Comparison of ENCODE assay signal across 30 cellular contexts in genomic region chr9:129195606-129196005, GRCh38.
"Had no signal": no experiment of that assay in that cellular context is flagged by ENCODE, and none has a peak within 500 bp of the region (broad histone marks: within the 10 kb centered on the region; RNA-seq: fewer than 3 reads in every experiment).

No MANE protein-coding gene starts in this region.

- H3K27ac ChIP-seq: neural progenitor cell, pancreas, psoas muscle, skin epidermis, spleen, suprapubic skin, testis, tibial artery, transverse colon, upper lobe of right lung, uterus had no signal

- H3K9me3 ChIP-seq: pancreas, psoas muscle, suprapubic skin, testis, transverse colon, upper lobe of right lung, uterus had no signal

- FAIRE-seq: pancreas had no signal

- H3K4me1 ChIP-seq: pancreas, psoas muscle, transverse colon, upper lobe of right lung had no signal

- H3K9me3 Mint-ChIP-seq: natural killer cell; stimulated activated memory B cell treated with anti-CD40 and anti-IgM and Interleukin-4, amounts not matched to agents 10 μg/mL and 1 μg/mL and 100 μg/mL, for 72 hours; type B pancreatic cell had no signal

- H3K36me3 Mint-ChIP-seq: stimulated activated memory B cell treated with anti-CD40 and anti-IgM and Interleukin-4, amounts not matched to agents 10 μg/mL and 1 μg/mL and 100 μg/mL, for 72 hours; type B pancreatic cell had no signal

- H3K9ac ChIP-seq: neural progenitor cell had no signal

- H3K27ac Mint-ChIP-seq: naive thymus-derived CD4-positive, alpha-beta T cell; natural killer cell; neural progenitor cell; progenitor cell of endocrine pancreas; stimulated activated memory B cell treated with anti-CD40 and anti-IgM and Interleukin-4, amounts not matched to agents 10 μg/mL and 1 μg/mL and 100 μg/mL, for 72 hours; stimulated activated naive CD8-positive, alpha-beta T cell treated with anti-CD3 and anti-CD28 coated beads, Interleukin-15, amount 100 ng/mL, for 72 hours; type B pancreatic cell had no signal

- H2AFZ ChIP-seq: neural progenitor cell had no signal

- H3K27me3 ChIP-seq: pancreas, testis, tibial artery, upper lobe of right lung, uterus had no signal

- H3K4me3 ChIP-seq: neural progenitor cell, pancreas, psoas muscle, skin epidermis, smooth muscle cell, spleen, suprapubic skin, testis, tibial artery, transverse colon, upper lobe of right lung, uterus had no signal

- DNase-seq: naive thymus-derived CD4-positive, alpha-beta T cell; natural killer cell; occipital lobe; pancreas; psoas muscle; spleen; stimulated activated CD4-positive, alpha-beta T cell treated with anti-CD3 and anti-CD28 coated beads, Interleukin-12 subunit alpha, Interleukin-12 subunit beta, amount 100 ng/mL, for 4 hours; stimulated activated CD4-positive, alpha-beta T cell treated with anti-CD3 and anti-CD28 coated beads, Interleukin-1b, Interleukin-23, amount 100 ng/mL, for 48 hours; stimulated activated CD4-positive, alpha-beta T cell treated with anti-CD3 and anti-CD28 coated beads, Interleukin-4, amount 100 ng/mL, for 1 hour; stimulated activated CD4-positive, alpha-beta T cell treated with anti-CD3 and anti-CD28 coated beads, Interleukin-4, amount 100 ng/mL, for 4 hours; stimulated activated CD8-positive, alpha-beta memory T cell treated with anti-CD3 and anti-CD28 coated beads, Interleukin-4, amount 100 ng/mL, for 48 hours; stimulated activated naive CD4-positive, alpha-beta T cell; stimulated activated naive CD8-positive, alpha-beta T cell treated with anti-CD3 and anti-CD28 coated beads, Interleukin-15, amount 100 ng/mL, for 72 hours; stimulated activated naive CD8-positive, alpha-beta T cell treated with anti-CD3 and anti-CD28 coated beads, Interleukin-15, Interleukin-2, amounts not matched to agents 100 U/mL and 50 U/mL, for 24 hours; substantia nigra; testis; tibial artery; transverse colon; upper lobe of right lung; uterus had no signal

- H3K4me1 Mint-ChIP-seq: natural killer cell; stimulated activated memory B cell treated with anti-CD40 and anti-IgM and Interleukin-4, amounts not matched to agents 10 μg/mL and 1 μg/mL and 100 μg/mL, for 72 hours had no signal

- H3K4me2 ChIP-seq: neural progenitor cell, smooth muscle cell had no signal

- ATAC-seq: naive thymus-derived CD4-positive, alpha-beta T cell; natural killer cell; pancreas; psoas muscle; right cardiac atrium; sciatic nerve; stimulated activated memory B cell treated with anti-CD40 and anti-IgM and Interleukin-4, amounts not matched to agents 10 μg/mL and 1 μg/mL and 100 μg/mL, for 72 hours; stimulated activated naive CD8-positive, alpha-beta T cell treated with anti-CD3 and anti-CD28 coated beads, Interleukin-15, amount 100 ng/mL, for 72 hours; stimulated activated naive CD8-positive, alpha-beta T cell treated with anti-CD3 and anti-CD28 coated beads, Interleukin-15, Interleukin-2, amounts not matched to agents 100 U/mL and 50 U/mL, for 24 hours; upper lobe of right lung had no signal

- H3K4me3 Mint-ChIP-seq: naive thymus-derived CD4-positive, alpha-beta T cell; natural killer cell; nephron; neural progenitor cell; stimulated activated memory B cell treated with anti-CD40 and anti-IgM and Interleukin-4, amounts not matched to agents 10 μg/mL and 1 μg/mL and 100 μg/mL, for 72 hours; stimulated activated naive CD8-positive, alpha-beta T cell treated with anti-CD3 and anti-CD28 coated beads, Interleukin-15, amount 100 ng/mL, for 72 hours; type B pancreatic cell had no signal

- H3K36me3 ChIP-seq: neural progenitor cell, pancreas, spleen, suprapubic skin, tibial artery, transverse colon, upper lobe of right lung, uterus had no signal
